In genomic region chr1:183635112-183635605, GRCh38 we compare ENCODE assay signal across 8 cellular contexts. TPM values are rescaled to one million over a fixed set of nuclear protein-coding genes. Genes with fewer than 3 reads are reported as not detected.
A peak's percentile ranks its signal among the peaks of the same experiment; 100 is the strongest.
DNase-seq lines count a peak whose midpoint lies in the region; ATAC-seq and TF ChIP-seq lines count a peak whose summit lies in the region.

No MANE protein-coding gene starts in this region.

- BruUV-seq in Calu3 (replicated peaks; lab: Mats Ljungman, UMichigan): no TSS peak

- DNase-seq in Calu3 (peak; percentile 48), HAP-1 (ENCODE audit: low spot score in 2 of 2) (peak; percentile 27 to 57), NCI-H774 (lab: John Stamatoyannopoulos, UW) (peak; percentile 26), left ventricle myocardium superior (peak; percentile 55), putamen (ENCODE audit: low spot score) (peak; percentile 45), NCI-H1436 (lab: John Stamatoyannopoulos, UW) (no peak), DMS114 treated with DMSO at 0.1 percent for 48 hours (lab: John Stamatoyannopoulos, UW; ENCODE audit: unreplicated experiment) (no peak)

- peaks cover 46% of the 10 kb centered on the region for H3K36me3 Mint-ChIP-seq in Calu3 (ENCODE audit: insufficient read depth, unreplicated experiment)

- peaks cover 8% of the 10 kb centered on the region for H3K36me3 ChIP-seq in HAP-1 (replicated peaks)

- no peaks in the 10 kb centered on the region for H3K9me3 ChIP-seq in HAP-1

- TF ChIP-seq CTCF in Calu3 (IDR thresholded peaks at IDR 0.05; ENCODE audit: unreplicated experiment): no peak

- in situ Hi-C loops in HAP-1 (cut with MboI; ENCODE audit: low sequenced_read_pairs): loop anchor here (25.0 kb wide), 1 partner anchor 402 kb away; the partner anchor contains the start of gene COLGALT2

- intact Hi-C loops in Calu3 (cut with micrococcal nuclease; ENCODE audit: unreplicated experiment): no loop called here
- intact Hi-C loops in left ventricle myocardium superior (cut with micrococcal nuclease): no loop called here

- H3K27me3 Mint-ChIP-seq in Calu3 (ENCODE audit: unreplicated experiment): peaks cover 10% of the 10 kb centered on the region

- 0 to 1% (median 0%) methylated on average over 35 to 42 of the region's 42 CpGs for WGBS in adipose tissue, 3 donors

- H3K27ac ChIP-seq in adipose tissue (ENCODE audit: low read depth, low read length): peak overlapping the region; percentile 53

- peak overlapping the region; percentile 95 for H3K4me3 Mint-ChIP-seq in Calu3 (ENCODE audit: low read depth, unreplicated experiment)

- peak overlapping the region; percentile 94 for H3K27ac Mint-ChIP-seq in Calu3 (ENCODE audit: unreplicated experiment)

- peaks cover 3% of the 10 kb centered on the region for H3K27me3 ChIP-seq in HAP-1 (ENCODE audit: low read depth)

- H3K4me1 Mint-ChIP-seq in Calu3 (ENCODE audit: low read depth, unreplicated experiment): peaks cover 28% of the 10 kb centered on the region

- no peaks in the 10 kb centered on the region for H3K9me3 Mint-ChIP-seq in Calu3 (ENCODE audit: low read depth, unreplicated experiment)

- CTCF ChIA-PET in Calu3 (lab: Charles Lee): interaction anchor here (0.6 to 1.1 kb wide), 3 partner anchors 20 to 401 kb away, joined by 3 to 5 read pairs (median 4); no protein-coding TSS in a partner anchor

- H3K4me3 ChIP-seq in HAP-1: peak overlapping the region; percentile 71

- ATAC-seq in left ventricle myocardium superior: peak; percentile 46

- peaks cover 13% of the 10 kb centered on the region for H3K4me1 ChIP-seq in HAP-1

RNA-seq across cellular contexts. Expression of gene ARPC5, which starts 0.4 kb away (rescaled TPM):
- total RNA-seq in Calu3 (2022) (135 and 148 TPM in 2 replicates), left ventricle myocardium superior (36.4 TPM)
- polyA plus RNA-seq in adipose tissue: 100 to 1,000 TPM in 1 of 3 donors, 10 to 100 TPM in 2; 30.5 to 137 (median 73.8) TPM

RNA-seq across cellular contexts. Expression of gene APOBEC4, which starts 18.0 kb away (rescaled TPM):
- total RNA-seq in Calu3 (2022) (not detected in 2 replicates), left ventricle myocardium superior (not detected)
- polyA plus RNA-seq in adipose tissue: under 1 TPM in 1 of 3 donors, not detected in 2; 0.02 TPM

RNA-seq across cellular contexts. Expression of gene NCF2, which starts 44.9 kb away (rescaled TPM):
- total RNA-seq in Calu3 (2022): 5.5 and 8.6 TPM in 2 replicates
- 10 to 100 TPM in 2 of 3 donors, 1 to 10 TPM in 1; 4.0 to 30.8 (median 22.5) TPM for polyA plus RNA-seq in adipose tissue
- 5.8 TPM for total RNA-seq in left ventricle myocardium superior

Comparison
In these comparisons a context has a peak if more than half of its experiments do, and no peak if none do; other contexts are left out.
1. DNase-seq: peak in Calu3 (single experiment), HAP-1 (2 of 2), NCI-H774 (single experiment), left ventricle myocardium superior (single experiment) and putamen (single experiment); none in NCI-H1436 (single experiment) and DMS114 treated with DMSO at 0.1 percent for 48 hours (single experiment).